In genomic region chr2:200970057-200970456, GRCh38 we compare ENCODE assay signal across 4 cellular contexts.
TF ChIP-seq lines count a peak whose summit lies in the region.
"Not testable (repeated sequence)": the region's sequence is repeated elsewhere in the genome, so short reads cannot be mapped to it uniquely, and the experiment has no call there.

No MANE protein-coding gene starts in this region.

TF ChIP-seq in HEK293, 187 proteins besides CTCF, POLR2A, EP300 and RAD21:
- peak; percentile 22; the same call in 1 of the 2 replicates for TF ChIP-seq ZNF629 (tag by site-specific recombination; IDR thresholded peaks at IDR 0.05)
- peak; percentile 85 for TF ChIP-seq ATF2 (tag by site-specific recombination; IDR thresholded peaks at IDR 0.05; ENCODE audit: low read depth)
- TF ChIP-seq PRDM6 (tag by site-specific recombination; IDR thresholded peaks at IDR 0.05) = peak; percentile 42; the same call in 1 of the 2 replicates
- TF ChIP-seq KLF1 (tag by site-specific recombination; IDR thresholded peaks at IDR 0.05) = 0 out of 2 replicates have a peak, but pooled peaks have one; percentile 24

TF ChIP-seq in GM12878, 131 proteins besides CTCF, POLR2A, EP300 and RAD21:
- TF ChIP-seq ATF7 (IDR thresholded peaks at IDR 0.05; ENCODE audit: low read depth) = 0 out of 2 replicates have a peak, but pooled peaks have one; percentile 39
TF ChIP-seq in GM12878: peak in this region for 1; not testable (repeated sequence) for 130.

TF ChIP-seq in K562, 482 proteins besides CTCF, POLR2A, EP300 and RAD21:
- peak; percentile 71 for TF ChIP-seq ATF3 (IDR thresholded peaks at IDR 0.05)
- TF ChIP-seq ATF3 (CRISPR knock-in tag; conservative IDR thresholded peaks at IDR 0.05) = not testable (repeated sequence)

TF ChIP-seq in HepG2, 621 proteins besides CTCF, POLR2A, EP300 and RAD21:
- TF ChIP-seq ATF7 (IDR thresholded peaks at IDR 0.05) = peak; percentile 96
- TF ChIP-seq ATF7, CREB1 (CRISPR knock-in tag; IDR thresholded peaks at IDR 0.05): not testable (repeated sequence)
- TF ChIP-seq CREB1 (IDR thresholded peaks at IDR 0.05) = peak; percentile 63
